In the genomic region with DNA sequence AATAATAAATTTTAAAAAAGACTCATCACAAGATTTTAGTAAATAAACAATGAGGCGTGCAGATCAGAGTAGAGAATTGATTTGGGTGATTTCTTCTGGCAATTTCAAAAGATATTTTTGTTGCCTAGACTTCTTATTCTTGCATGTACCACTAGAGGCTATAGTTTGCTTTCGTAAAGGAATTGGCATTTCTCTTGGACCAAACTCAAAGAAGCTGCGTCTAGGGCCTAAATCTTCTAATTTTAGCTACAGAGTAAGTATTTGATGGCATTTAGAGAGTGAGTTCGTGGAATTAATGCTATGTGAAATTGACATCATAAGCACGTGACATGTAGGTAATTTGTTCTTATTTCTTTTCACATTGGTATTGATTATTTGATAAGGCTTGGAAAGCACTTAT, we compare ENCODE assay signal across 20 cellular contexts. TPM values are rescaled to one million over a fixed set of nuclear protein-coding genes. Genes with fewer than 3 reads are reported as not detected.
DNase-seq lines count a peak whose midpoint lies in the region; ATAC-seq and TF ChIP-seq lines count a peak whose summit lies in the region.
"Had no signal": no experiment of that assay in that cellular context is flagged by ENCODE, and none has a peak within 500 bp of the region (broad histone marks: within the 10 kb centered on the region; RNA-seq: fewer than 3 reads in every experiment).

No MANE protein-coding gene starts in this region.

- peaks cover 3% of the 10 kb centered on the region for H3K4me1 Mint-ChIP-seq in osteocyte (ENCODE audit: unreplicated experiment)
- H3K4me1 Mint-ChIP-seq: natural killer cell had no signal

- TF ChIP-seq CTCF in AG04450 (IDR thresholded peaks at IDR 0.05; ENCODE audit: low read depth, low read length) (peak; percentile 51), WI38 (IDR thresholded peaks at IDR 0.05; ENCODE audit: low read depth, low read length) (peak; percentile 10; the same call in 1 of the 2 replicates), fibroblast of lung (conservative IDR thresholded peaks at IDR 0.05 in 1 of 2, IDR thresholded peaks at IDR 0.05 in 1 of 2; ENCODE audit: low read depth in 1 of 2, low read length in 2 of 2) (peak; percentile 50 to 52), osteocyte (IDR thresholded peaks at IDR 0.05) (peak; percentile 43)

- H3K4me3 Mint-ChIP-seq in osteocyte (ENCODE audit: unreplicated experiment) = no peak overlapping the region
- H3K4me3 Mint-ChIP-seq: activated naive CD8-positive, alpha-beta T cell treated with anti-CD3 and anti-CD28 coated beads, Interleukin-2, amount 50 U/mL, for 24 hours; natural killer cell; stimulated activated effector memory CD8-positive, alpha-beta T cell treated with anti-CD3 and anti-CD28 coated beads, Interleukin-12 subunit alpha, Interleukin-12 subunit beta, amount 100 ng/mL, for 72 hours; WTC11 had no signal

- H3K9me3 ChIP-seq in AG04450 (ENCODE audit: control insufficient read depth, insufficient read depth, low read length) = no peaks in the 10 kb centered on the region
- H3K9me3 ChIP-seq in fibroblast of lung (ENCODE audit: control insufficient read depth, insufficient read depth, low read depth, low read length) = no peaks in the 10 kb centered on the region

- no peaks in the 10 kb centered on the region for H3K27me3 Mint-ChIP-seq in osteocyte (ENCODE audit: unreplicated experiment)
- H3K27me3 Mint-ChIP-seq: activated naive CD8-positive, alpha-beta T cell treated with anti-CD3 and anti-CD28 coated beads, Interleukin-2, amount 50 U/mL, for 24 hours had no signal

- H3K27me3 ChIP-seq in AG04450 (ENCODE audit: control insufficient read depth, insufficient read depth, low read length) (no peaks in the 10 kb centered on the region), fibroblast of lung (ENCODE audit: control insufficient read depth, insufficient read depth, low read length) (no peaks in the 10 kb centered on the region)

- no peaks in the 10 kb centered on the region for H4K20me1 ChIP-seq in fibroblast of lung (ENCODE audit: control insufficient read depth, extremely low read depth, insufficient read depth, low read length)

- no peak overlapping the region for H3K9ac ChIP-seq in fibroblast of lung (ENCODE audit: insufficient read depth, low read length)

- no peak for ATAC-seq in GM19023 (IDR thresholded peaks at IDR 0.05; ENCODE audit: unreplicated experiment)
- ATAC-seq in GM19035 (IDR thresholded peaks at IDR 0.05; ENCODE audit: unreplicated experiment) = no peak
- ATAC-seq: activated naive CD8-positive, alpha-beta T cell treated with anti-CD3 and anti-CD28 coated beads, Interleukin-2, amount 50 U/mL, for 24 hours; natural killer cell; stimulated activated effector memory CD8-positive, alpha-beta T cell treated with anti-CD3 and anti-CD28 coated beads, Interleukin-12 subunit alpha, Interleukin-12 subunit beta, amount 100 ng/mL, for 72 hours; WTC11 had no signal

- H3K4me2 ChIP-seq in fibroblast of lung (ENCODE audit: extremely low read depth, insufficient read depth, low read length) = no peak overlapping the region

- no peaks in the 10 kb centered on the region for H3K4me1 ChIP-seq in fibroblast of lung (ENCODE audit: control insufficient read depth, extremely low read depth, insufficient read depth, low read length)

- no peak overlapping the region for H2AFZ ChIP-seq in fibroblast of lung (ENCODE audit: low read length)

- POLR2A ChIA-PET in AG04450 (lab: Yijun Ruan, JAX) = no interaction called here

- no peak overlapping the region for H3K27ac Mint-ChIP-seq in osteocyte (ENCODE audit: unreplicated experiment)
- H3K27ac Mint-ChIP-seq: activated naive CD8-positive, alpha-beta T cell treated with anti-CD3 and anti-CD28 coated beads, Interleukin-2, amount 50 U/mL, for 24 hours; natural killer cell; stimulated activated effector memory CD8-positive, alpha-beta T cell treated with anti-CD3 and anti-CD28 coated beads, Interleukin-12 subunit alpha, Interleukin-12 subunit beta, amount 100 ng/mL, for 72 hours; WTC11 had no signal

- no peak for DNase-seq in AG04450 (ENCODE audit: low read depth, low spot score)
- peak; percentile 22 to 66 for DNase-seq in fibroblast of lung (ENCODE audit: low read depth in 2 of 2)
- no peak for DNase-seq in osteocyte (ENCODE audit: extremely low spot score, unreplicated experiment)
- DNase-seq in KBM-7 = no peak
- no peak for DNase-seq in NK-92 treated with Interleukin-12 subunit alpha and Interleukin-12 subunit beta, amount 100 ng/mL, for 24 hours (lab: John Stamatoyannopoulos, UW)
- DNase-seq: activated naive CD8-positive, alpha-beta T cell treated with anti-CD3 and anti-CD28 coated beads, Interleukin-2, amount 50 U/mL, for 24 hours; head of caudate nucleus; mesenchymal stem cell; natural killer cell; NCI-H1436; T-helper 1 cell had no signal

- no peak overlapping the region for H3K4me3 ChIP-seq in AG04450 (ENCODE audit: low read depth, low read length)
- no peak overlapping the region for H3K4me3 ChIP-seq in WI38 (ENCODE audit: low read depth, low read length)
- H3K4me3 ChIP-seq in fibroblast of lung (replicated peaks in 1 of 4; ENCODE audit: control extremely low read depth in 1 of 4, insufficient read depth in 1 of 4, low read depth in 3 of 4, low read length in 4 of 4) = no peak overlapping the region

- no peaks in the 10 kb centered on the region for H3K79me2 ChIP-seq in fibroblast of lung (ENCODE audit: control insufficient read depth, insufficient read depth, low read length)

- H3K36me3 Mint-ChIP-seq in osteocyte (ENCODE audit: unreplicated experiment) = peaks cover 19% of the 10 kb centered on the region
- H3K36me3 Mint-ChIP-seq: natural killer cell had no signal

- in situ Hi-C loops in KBM-7 (cut with MboI; ENCODE audit: low pct_unique_long_range_greater_than_20kb, low sequenced_read_pairs) = no loop called here

- no peak overlapping the region for H3K27ac ChIP-seq in AG04450 (ENCODE audit: low read depth, low read length)
- H3K27ac ChIP-seq in fibroblast of lung (ENCODE audit: insufficient read depth, low read length) = no peak overlapping the region
- H3K27ac ChIP-seq: RWPE1 had no signal

- no peaks in the 10 kb centered on the region for H3K36me3 ChIP-seq in fibroblast of lung (ENCODE audit: control insufficient read depth, insufficient read depth, low read length)

- no peaks in the 10 kb centered on the region for H3K9me3 Mint-ChIP-seq in osteocyte (ENCODE audit: unreplicated experiment)
- H3K9me3 Mint-ChIP-seq: activated naive CD8-positive, alpha-beta T cell treated with anti-CD3 and anti-CD28 coated beads, Interleukin-2, amount 50 U/mL, for 24 hours; natural killer cell; stimulated activated effector memory CD8-positive, alpha-beta T cell treated with anti-CD3 and anti-CD28 coated beads, Interleukin-12 subunit alpha, Interleukin-12 subunit beta, amount 100 ng/mL, for 72 hours; WTC11 had no signal

- CTCF ChIA-PET in AG04450 (lab: Charles Lee) = interaction anchor here (0.9 to 7.0 kb wide), 7 partner anchors 40 to 358 kb away, joined by 3 to 38 read pairs (median 4); no protein-coding TSS in a partner anchor

RNA-seq across cellular contexts. Expression of a gene that starts 24.4 kb away (rescaled TPM):
- 0.06 and 0.19 TPM in 2 replicates for polyA plus RNA-seq in AG04450 (2011; rRNA removed)
- 0.09 and 0.32 TPM in 2 replicates for polyA minus RNA-seq in AG04450 (2011; rRNA and poly(A)+ RNA removed)
- under 0.01 and 0.17 TPM in 2 replicates for total RNA-seq in fibroblast of lung
- 0.20 and 0.25 TPM in 2 replicates for polyA plus RNA-seq in fibroblast of lung
- 0.15 and 0.17 TPM in 2 replicates for polyA plus RNA-seq in fibroblast of lung (2012)
- 0.08 and 1.4 TPM in 2 replicates for polyA minus RNA-seq in fibroblast of lung (ENCODE audit: low replicate concordance)
- 0.13 and 0.48 TPM in 2 replicates for total RNA-seq in osteocyte
- total RNA-seq: A673, Daoy, pulmonary artery endothelial cell, WTC11 had no signal

RNA-seq across cellular contexts. Expression of a gene that starts 27.6 kb away (rescaled TPM):
- polyA plus RNA-seq in AG04450 (2011; rRNA removed) (56.1 and 63.7 TPM in 2 replicates), fibroblast of lung (38.4 and 44.0 TPM in 2 replicates)
- 129 TPM in 2 replicates for polyA minus RNA-seq in AG04450 (2011; rRNA and poly(A)+ RNA removed)
- total RNA-seq in fibroblast of lung (50.3 and 60.8 TPM in 2 replicates), osteocyte (67.1 and 69.5 TPM in 2 replicates)
- polyA plus RNA-seq in fibroblast of lung (2012) = 33.0 and 33.1 TPM in 2 replicates
- 31.7 and 36.8 TPM in 2 replicates for polyA minus RNA-seq in fibroblast of lung (ENCODE audit: low replicate concordance)

Comparison
In these comparisons a context has a peak if more than half of its experiments do, and no peak if none do; other contexts are left out.
1. DNase-seq: peak in fibroblast of lung (2 of 2); none in AG04450 (single experiment), osteocyte (single experiment), KBM-7 (single experiment) and NK-92 treated with Interleukin-12 subunit alpha and Interleukin-12 subunit beta, amount 100 ng/mL, for 24 hours (single experiment).
2. Peak in every context shown above with its lines, with median percentiles within 50 percentile points of each other: CTCF ChIP-seq.